In genomic region chr3:51671090-51672082, GRCh38 we compare ENCODE assay signal across 1 cellular context.
A peak's percentile ranks its signal among the peaks of the same experiment; 100 is the strongest.
TF ChIP-seq lines count a peak whose summit lies in the region.

Gene TEX264, plus strand, starts transcription at chr3:51671252. Its CDS starts 3,053 bp downstream, at chr3:51674305.

TF ChIP-seq in HepG2, 621 proteins besides CTCF, POLR2A, EP300 and RAD21 (continued from another document and continues in another):
- TF ChIP-seq TFDP1 (CRISPR knock-in tag; IDR thresholded peaks at IDR 0.05; ENCODE audit: borderline replicate concordance) = peak; percentile 47; the same call in 1 of the 2 replicates
- no peak for TF ChIP-seq NFRKB (IDR thresholded peaks at IDR 0.05)
- TF ChIP-seq ZNF816 (CRISPR knock-in tag; IDR thresholded peaks at IDR 0.05; ENCODE audit: borderline replicate concordance) = 0 out of 2 replicates have a peak, but pooled peaks have one; percentile 66
- TF ChIP-seq ZNF225 (CRISPR knock-in tag; IDR thresholded peaks at IDR 0.05) = no peak
- TF ChIP-seq NFYB (CRISPR knock-in tag; IDR thresholded peaks at IDR 0.05) = peak; percentile 47
- no peak for TF ChIP-seq ATF6 (CRISPR knock-in tag; conservative IDR thresholded peaks at IDR 0.05)
- no peak for TF ChIP-seq ZSCAN31 (CRISPR knock-in tag; IDR thresholded peaks at IDR 0.05; ENCODE audit: low read depth)
- no peak for TF ChIP-seq ZNF546 (CRISPR knock-in tag; conservative IDR thresholded peaks at IDR 0.05)
- peak; percentile 83; the same call in 1 of the 2 replicates for TF ChIP-seq ZNF558 (CRISPR knock-in tag; IDR thresholded peaks at IDR 0.05; ENCODE audit: borderline replicate concordance)
- TF ChIP-seq MYPOP (CRISPR knock-in tag; IDR thresholded peaks at IDR 0.05) = peak; percentile 86
- no peak for TF ChIP-seq KMT2A (CRISPR knock-in tag; IDR thresholded peaks at IDR 0.05)
- peak; percentile 47; the same call in 1 of the 2 replicates for TF ChIP-seq E2F1 (CRISPR knock-in tag; IDR thresholded peaks at IDR 0.05)
- TF ChIP-seq THAP11 (CRISPR knock-in tag; IDR thresholded peaks at IDR 0.05) = peak; percentile 55
- TF ChIP-seq RXRB (CRISPR knock-in tag; IDR thresholded peaks at IDR 0.05; ENCODE audit: borderline replicate concordance) = peak; percentile 34
- peak; percentile 72; the same call in 1 of the 2 replicates for TF ChIP-seq DMAP1 (CRISPR knock-in tag; IDR thresholded peaks at IDR 0.05)
- peak; percentile 79; the same call in 1 of the 2 replicates for TF ChIP-seq ZNF704 (CRISPR knock-in tag; IDR thresholded peaks at IDR 0.05; ENCODE audit: borderline replicate concordance)
- peak; percentile 74 for TF ChIP-seq SAP130 (CRISPR knock-in tag; IDR thresholded peaks at IDR 0.05; ENCODE audit: low read depth)
- peak; percentile 27; the same call in 1 of the 2 replicates for TF ChIP-seq ZNF740 (CRISPR knock-in tag; IDR thresholded peaks at IDR 0.05)
- TF ChIP-seq ZFP82 (CRISPR knock-in tag; IDR thresholded peaks at IDR 0.05; ENCODE audit: borderline replicate concordance) = no peak
- no peak for TF ChIP-seq FOXP4 (CRISPR knock-in tag; IDR thresholded peaks at IDR 0.05)
- TF ChIP-seq ZXDC (CRISPR knock-in tag; IDR thresholded peaks at IDR 0.05) = peak; percentile 29; the same call in 1 of the 2 replicates
- TF ChIP-seq KAT2B (IDR thresholded peaks at IDR 0.05; ENCODE audit: borderline replicate concordance, low read depth, low read length) = no peak
- no peak for TF ChIP-seq ZNF180 (CRISPR knock-in tag; IDR thresholded peaks at IDR 0.05; ENCODE audit: borderline replicate concordance, low read depth)
- TF ChIP-seq ADNP (CRISPR knock-in tag; IDR thresholded peaks at IDR 0.05) = no peak
- TF ChIP-seq FIP1L1 (IDR thresholded peaks at IDR 0.05; ENCODE audit: borderline replicate concordance, insufficient read depth, low read depth, low read length) = no peak
- no peak for TF ChIP-seq ETV6 (CRISPR knock-in tag; conservative IDR thresholded peaks at IDR 0.05)
- 0 out of 4 replicates have a peak, but pooled peaks of 1 of the 2 experiments have one; percentile 12 for TF ChIP-seq NR2F1 (CRISPR knock-in tag; IDR thresholded peaks at IDR 0.05)
- TF ChIP-seq SRSF4 (IDR thresholded peaks at IDR 0.05; ENCODE audit: low read depth, low read length, poor library complexity, severe bottlenecking) = no peak
- TF ChIP-seq GATA4 (IDR thresholded peaks at IDR 0.05; ENCODE audit: borderline replicate concordance, low read depth) = peak; percentile 18; the same call in 1 of the 2 replicates
- TF ChIP-seq RBM22 (optimal IDR thresholded peaks at IDR 0.05; ENCODE audit: low read length) = no peak
- 0 out of 2 replicates have a peak, but pooled peaks have one; percentile 60 for TF ChIP-seq ZNF776 (CRISPR knock-in tag; IDR thresholded peaks at IDR 0.05)
- TF ChIP-seq ZNF83 (CRISPR knock-in tag; IDR thresholded peaks at IDR 0.05; ENCODE audit: borderline replicate concordance) = no peak
- TF ChIP-seq ZBTB21 (CRISPR knock-in tag; IDR thresholded peaks at IDR 0.05) = no peak
- no peak for TF ChIP-seq ZFP37 (CRISPR knock-in tag; IDR thresholded peaks at IDR 0.05; ENCODE audit: borderline replicate concordance)
- no peak for TF ChIP-seq SNAI1 (CRISPR knock-in tag; IDR thresholded peaks at IDR 0.05; ENCODE audit: borderline replicate concordance)
- TF ChIP-seq ZNF30 (CRISPR knock-in tag; IDR thresholded peaks at IDR 0.05) = no peak
- no peak for TF ChIP-seq ZNF251 (CRISPR knock-in tag; IDR thresholded peaks at IDR 0.05)
- TF ChIP-seq MYNN (CRISPR knock-in tag; IDR thresholded peaks at IDR 0.05; ENCODE audit: low read depth) = no peak
- TF ChIP-seq ZNF639 (CRISPR knock-in tag; conservative IDR thresholded peaks at IDR 0.05) = no peak
- TF ChIP-seq NR2F6 (IDR thresholded peaks at IDR 0.05) = no peak
- no peak for TF ChIP-seq NR2F6 (CRISPR knock-in tag; IDR thresholded peaks at IDR 0.05)
- peak; percentile 64 for TF ChIP-seq KDM2A (CRISPR knock-in tag; IDR thresholded peaks at IDR 0.05; ENCODE audit: borderline replicate concordance, low read depth)
- TF ChIP-seq ZNF687 (CRISPR knock-in tag; IDR thresholded peaks at IDR 0.05) = peak; percentile 93
- no peak; the same call in 1 of the 2 replicates for TF ChIP-seq ZSCAN21 (CRISPR knock-in tag; IDR thresholded peaks at IDR 0.05; ENCODE audit: borderline replicate concordance)
